In the genomic region with DNA sequence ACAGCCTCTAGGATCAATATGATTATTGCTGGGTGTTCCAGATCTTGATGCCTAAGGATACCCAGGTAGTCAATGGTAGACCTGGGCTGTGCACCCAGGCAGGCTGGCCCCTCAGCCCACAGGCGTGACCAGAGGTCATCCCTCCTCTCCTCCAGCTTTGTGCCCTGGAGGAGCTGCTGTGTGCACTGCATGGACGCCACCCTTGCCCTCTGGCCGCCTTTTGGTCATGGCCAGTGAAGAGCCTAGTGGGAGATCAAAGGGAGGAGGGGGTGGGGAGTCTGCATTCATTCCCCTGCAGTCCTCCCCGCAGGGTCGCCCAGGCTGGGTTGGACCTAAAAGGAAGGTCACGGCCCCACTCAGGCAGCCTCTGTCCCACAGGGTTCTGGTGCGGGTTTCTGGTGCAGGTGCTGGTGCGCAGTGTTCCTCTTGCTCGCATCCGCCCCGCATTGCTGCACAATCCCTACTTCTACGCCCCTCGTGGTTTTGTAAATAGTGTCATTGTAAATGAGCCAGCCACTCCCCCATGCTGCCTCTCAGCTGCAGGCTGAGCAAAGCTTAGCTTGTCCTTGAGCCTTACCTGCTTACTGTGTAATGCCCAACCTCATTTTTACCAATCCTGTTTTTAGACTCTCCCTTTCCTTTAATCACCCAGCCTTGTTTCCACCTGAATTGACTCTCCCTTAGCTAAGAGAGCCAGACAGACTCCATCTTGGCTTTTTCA, we compare ENCODE assay signal across 1 cellular context.
A peak's percentile ranks its signal among the peaks of the same experiment; 100 is the strongest.
TF ChIP-seq lines count a peak whose summit lies in the region.

No MANE protein-coding gene starts in this region.

TF ChIP-seq in K562, 482 proteins besides CTCF, POLR2A, EP300 and RAD21 (continued from another document and continues in another):
- no peak for TF ChIP-seq HMGN3 (IDR thresholded peaks at IDR 0.05; ENCODE audit: borderline replicate concordance, extremely low read depth, insufficient read length, low read depth, low read length)
- TF ChIP-seq HEY1 (CRISPR knock-in tag; IDR thresholded peaks at IDR 0.05; ENCODE audit: borderline replicate concordance), result no peak
- TF ChIP-seq TAF9B (IDR thresholded peaks at IDR 0.05; ENCODE audit: partially characterized antibody), result no peak
- TF ChIP-seq, protein P1, sequence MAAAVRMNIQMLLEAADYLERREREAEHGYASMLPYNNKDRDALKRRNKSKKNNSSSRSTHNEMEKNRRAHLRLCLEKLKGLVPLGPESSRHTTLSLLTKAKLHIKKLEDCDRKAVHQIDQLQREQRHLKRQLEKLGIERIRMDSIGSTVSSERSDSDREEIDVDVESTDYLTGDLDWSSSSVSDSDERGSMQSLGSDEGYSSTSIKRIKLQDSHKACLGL (CRISPR knock-in tag; IDR thresholded peaks at IDR 0.05; ENCODE audit: borderline replicate concordance, poor library complexity, severe bottlenecking), result no peak
- no peak for TF ChIP-seq ZNF586 (CRISPR knock-in tag; conservative IDR thresholded peaks at IDR 0.05)
- no peak for TF ChIP-seq RFX7 (CRISPR knock-in tag; IDR thresholded peaks at IDR 0.05)
- no peak for TF ChIP-seq RFX5 (IDR thresholded peaks at IDR 0.05; ENCODE audit: low read depth, low read length)
- no peak for TF ChIP-seq FOXK1 (CRISPR knock-in tag; IDR thresholded peaks at IDR 0.05; ENCODE audit: borderline replicate concordance)
- 0 out of 2 replicates have a peak, but pooled peaks have one; percentile 28 for TF ChIP-seq ZNF175 (CRISPR knock-in tag; IDR thresholded peaks at IDR 0.05; ENCODE audit: low read depth)
- no peak for TF ChIP-seq ZHX1 (conservative IDR thresholded peaks at IDR 0.05; ENCODE audit: low read length)
- TF ChIP-seq, protein P2, sequence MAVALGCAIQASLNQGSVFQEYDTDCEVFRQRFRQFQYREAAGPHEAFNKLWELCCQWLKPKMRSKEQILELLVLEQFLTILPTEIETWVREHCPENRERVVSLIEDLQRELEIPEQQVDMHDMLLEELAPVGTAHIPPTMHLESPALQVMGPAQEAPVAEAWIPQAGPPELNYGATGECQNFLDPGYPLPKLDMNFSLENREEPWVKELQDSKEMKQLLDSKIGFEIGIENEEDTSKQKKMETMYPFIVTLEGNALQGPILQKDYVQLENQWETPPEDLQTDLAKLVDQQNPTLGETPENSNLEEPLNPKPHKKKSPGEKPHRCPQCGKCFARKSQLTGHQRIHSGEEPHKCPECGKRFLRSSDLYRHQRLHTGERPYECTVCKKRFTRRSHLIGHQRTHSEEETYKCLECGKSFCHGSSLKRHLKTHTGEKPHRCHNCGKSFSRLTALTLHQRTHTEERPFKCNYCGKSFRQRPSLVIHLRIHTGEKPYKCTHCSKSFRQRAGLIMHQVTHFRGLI (CRISPR knock-in tag; IDR thresholded peaks at IDR 0.05), result peak; percentile 68; the same call in 1 of the 2 replicates
- no peak for TF ChIP-seq ZNF174 (CRISPR knock-in tag; IDR thresholded peaks at IDR 0.05)
- 0 out of 2 replicates have a peak, but pooled peaks have one; percentile 52 for TF ChIP-seq THRB (CRISPR knock-in tag; conservative IDR thresholded peaks at IDR 0.05)
- no peak for TF ChIP-seq SMAD2 (IDR thresholded peaks at IDR 0.05; ENCODE audit: low read depth, low read length)
- TF ChIP-seq ZSCAN32 (CRISPR knock-in tag; IDR thresholded peaks at IDR 0.05), result no peak
- TF ChIP-seq ZNF197 (CRISPR knock-in tag; IDR thresholded peaks at IDR 0.05; ENCODE audit: low read depth), result 0 out of 2 replicates have a peak, but pooled peaks have one; percentile 69
- no peak for TF ChIP-seq EHMT2 (IDR thresholded peaks at IDR 0.05)
- TF ChIP-seq RBBP5 (IDR thresholded peaks at IDR 0.05; ENCODE audit: borderline replicate concordance, insufficient read depth, low read length, poor library complexity, severe bottlenecking), result no peak
- TF ChIP-seq HINFP (tag; conservative IDR thresholded peaks at IDR 0.05; ENCODE audit: low read depth), result peak; percentile 61; the same call in 1 of the 2 replicates
- TF ChIP-seq SAFB2 (IDR thresholded peaks at IDR 0.05; ENCODE audit: borderline replicate concordance, low read depth, low read length, severe bottlenecking), result no peak
- no peak for TF ChIP-seq ZNF253 (CRISPR knock-in tag; conservative IDR thresholded peaks at IDR 0.05)
- TF ChIP-seq TGIF2 (CRISPR knock-in tag; IDR thresholded peaks at IDR 0.05), result no peak
- no peak for TF ChIP-seq ZBTB34 (CRISPR knock-in tag; IDR thresholded peaks at IDR 0.05)
- no peak for TF ChIP-seq HMG20B (CRISPR knock-in tag; IDR thresholded peaks at IDR 0.05)
- no peak for TF ChIP-seq MGA (IDR thresholded peaks at IDR 0.05)
- no peak for TF ChIP-seq NONO (IDR thresholded peaks at IDR 0.05; ENCODE audit: low read depth in 2 of 2, low read length in 1 of 2)
- TF ChIP-seq, protein P3, sequence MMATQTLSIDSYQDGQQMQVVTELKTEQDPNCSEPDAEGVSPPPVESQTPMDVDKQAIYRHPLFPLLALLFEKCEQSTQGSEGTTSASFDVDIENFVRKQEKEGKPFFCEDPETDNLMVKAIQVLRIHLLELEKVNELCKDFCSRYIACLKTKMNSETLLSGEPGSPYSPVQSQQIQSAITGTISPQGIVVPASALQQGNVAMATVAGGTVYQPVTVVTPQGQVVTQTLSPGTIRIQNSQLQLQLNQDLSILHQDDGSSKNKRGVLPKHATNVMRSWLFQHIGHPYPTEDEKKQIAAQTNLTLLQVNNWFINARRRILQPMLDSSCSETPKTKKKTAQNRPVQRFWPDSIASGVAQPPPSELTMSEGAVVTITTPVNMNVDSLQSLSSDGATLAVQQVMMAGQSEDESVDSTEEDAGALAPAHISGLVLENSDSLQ (IDR thresholded peaks at IDR 0.05), result no peak
- no peak for TF ChIP-seq ZNF263 (CRISPR knock-in tag; IDR thresholded peaks at IDR 0.05; ENCODE audit: borderline replicate concordance)
- peak; percentile 77 for TF ChIP-seq SMAD3 (CRISPR knock-in tag; conservative IDR thresholded peaks at IDR 0.05)
- no peak for TF ChIP-seq LEF1 (IDR thresholded peaks at IDR 0.05)
- no peak for TF ChIP-seq PML (IDR thresholded peaks at IDR 0.05; ENCODE audit: low read length)
- TF ChIP-seq STAT5A (IDR thresholded peaks at IDR 0.05; ENCODE audit: borderline replicate concordance, low read length), result no peak
- no peak for TF ChIP-seq SUPT5H (IDR thresholded peaks at IDR 0.05)
